ENCODE assay signal across 9 cellular contexts in genomic region chr3:175554761-175555160, GRCh38.
"Had no signal": no experiment of that assay in that cellular context is flagged by ENCODE, and none has a peak within 500 bp of the region (broad histone marks: within the 10 kb centered on the region; RNA-seq: fewer than 3 reads in every experiment).

No MANE protein-coding gene starts in this region.

- H3K27ac ChIP-seq: GM23248 had no signal

- DNase-seq: GM23248, GOT3, H7, H9, HCEC 1CT, HFFc6 had no signal

- ATAC-seq: GM23338, HCT116 had no signal

- H3K4me3 ChIP-seq: GM23248, GM23338, HAP-1 had no signal
